In genomic region chr19:10915511-10916091, GRCh38 we compare ENCODE assay signal across 13 cellular contexts. TPM values are rescaled to one million over a fixed set of nuclear protein-coding genes. Genes with fewer than 3 reads are reported as not detected.
DNase-seq lines count a peak whose midpoint lies in the region; ATAC-seq and TF ChIP-seq lines count a peak whose summit lies in the region.
"Had no signal": no experiment of that assay in that cellular context is flagged by ENCODE, and none has a peak within 500 bp of the region (broad histone marks: within the 10 kb centered on the region; RNA-seq: fewer than 3 reads in every experiment).

No MANE protein-coding gene starts in this region.

- H3K4me3 ChIP-seq in epithelial cell of esophagus (ENCODE audit: low read length): no peak overlapping the region
- H3K4me3 ChIP-seq: HAP-1, SJCRH30 had no signal

- peak; percentile 95 for DNase-seq in EL
- peak; percentile 54 for DNase-seq in NCI-H524 treated with DMSO at 0.1 percent for 48 hours (lab: John Stamatoyannopoulos, UW)
- DNase-seq in epithelial cell of esophagus (ENCODE audit: low read depth): peak; percentile 81
- peak; percentile 61 for DNase-seq in posterior vena cava (ENCODE audit: low spot score)
- no peak for DNase-seq in NCI-H1105 treated with DMSO at 0.1 percent for 48 hours (lab: John Stamatoyannopoulos, UW)
- DNase-seq in NCI-H187 (lab: John Stamatoyannopoulos, UW): no peak
- no peak for DNase-seq in NCI-H1694 (lab: John Stamatoyannopoulos, UW)
- DNase-seq: activated CD4-positive, alpha-beta T cell treated with anti-CD3 and anti-CD28 coated beads, Interleukin-2, amount 50 U/mL, for 4 hours; head of caudate nucleus; NCI-H1694 treated with DMSO at 0.1 percent for 48 hours; SJCRH30 had no signal

- ATAC-seq in HG03571 (IDR thresholded peaks at IDR 0.05; ENCODE audit: unreplicated experiment): no peak

- no peak for TF ChIP-seq CTCF in epithelial cell of esophagus (IDR thresholded peaks at IDR 0.05; ENCODE audit: insufficient read depth, low read depth, low read length, missing control alignments)

- intact Hi-C loops in posterior vena cava (cut with DNase I): loop anchor here in 1 of 2 donors (5.0 kb wide), 1 partner anchor 33 kb away; no protein-coding TSS in a partner anchor

RNA-seq across cellular contexts. Expression of gene YIPF2, which starts 12.8 kb away (rescaled TPM):
- total RNA-seq in posterior vena cava: 10 to 100 TPM; 36.0 to 40.0 TPM

RNA-seq across cellular contexts. Expression of gene TIMM29, which starts 13.0 kb away (rescaled TPM):
- total RNA-seq in posterior vena cava: 10 to 100 TPM in 1 of 2 donors, 1 to 10 TPM in 1; 9.4 to 11.6 TPM

RNA-seq across cellular contexts. Expression of gene CARM1, which starts 44.2 kb away (rescaled TPM):
- total RNA-seq in posterior vena cava: 10 to 100 TPM; 35.1 to 42.1 TPM

RNA-seq across cellular contexts. Expression of gene SMARCA4, which starts 45.2 kb away (rescaled TPM):
- total RNA-seq in posterior vena cava: 10 to 100 TPM; 68.2 to 68.8 TPM

Comparison
In these comparisons a context has a peak if more than half of its experiments do, and no peak if none do; other contexts are left out.
1. DNase-seq: peak in EL (single experiment), NCI-H524 treated with DMSO at 0.1 percent for 48 hours (single experiment), epithelial cell of esophagus (single experiment) and posterior vena cava (single experiment); none in NCI-H1105 treated with DMSO at 0.1 percent for 48 hours (single experiment), NCI-H187 (0 of 2) and NCI-H1694 (single experiment).